In genomic region chr2:96859338-96859649, GRCh38 we compare ENCODE assay signal across 1 cellular context.
TF ChIP-seq lines count a peak whose summit lies in the region.

No MANE protein-coding gene starts in this region.

TF ChIP-seq in GM12878, 131 proteins besides CTCF, POLR2A, EP300 and RAD21:
- TF ChIP-seq, protein P1, sequence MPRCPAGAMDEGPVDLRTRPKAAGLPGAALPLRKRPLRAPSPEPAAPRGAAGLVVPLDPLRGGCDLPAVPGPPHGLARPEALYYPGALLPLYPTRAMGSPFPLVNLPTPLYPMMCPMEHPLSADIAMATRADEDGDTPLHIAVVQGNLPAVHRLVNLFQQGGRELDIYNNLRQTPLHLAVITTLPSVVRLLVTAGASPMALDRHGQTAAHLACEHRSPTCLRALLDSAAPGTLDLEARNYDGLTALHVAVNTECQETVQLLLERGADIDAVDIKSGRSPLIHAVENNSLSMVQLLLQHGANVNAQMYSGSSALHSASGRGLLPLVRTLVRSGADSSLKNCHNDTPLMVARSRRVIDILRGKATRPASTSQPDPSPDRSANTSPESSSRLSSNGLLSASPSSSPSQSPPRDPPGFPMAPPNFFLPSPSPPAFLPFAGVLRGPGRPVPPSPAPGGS (IDR thresholded peaks at IDR 0.05; ENCODE audit: borderline replicate concordance, insufficient read depth, low read depth, low read length, poor library complexity, severe bottlenecking), result peak; percentile 30
- no peak; the same call in 1 of the 2 replicates for TF ChIP-seq POLR2AphosphoS2 (IDR thresholded peaks at IDR 0.05; ENCODE audit: low read depth, low read length)
- TF ChIP-seq TCF3 (IDR thresholded peaks at IDR 0.05; ENCODE audit: borderline replicate concordance, insufficient read depth, low read depth, low read length), result no peak
- TF ChIP-seq IRF4 (IDR thresholded peaks at IDR 0.05; ENCODE audit: low read depth, low read length), result no peak
- TF ChIP-seq ZNF384 (IDR thresholded peaks at IDR 0.05; ENCODE audit: borderline replicate concordance, low read depth, low read length), result no peak
- TF ChIP-seq GATAD2B (conservative IDR thresholded peaks at IDR 0.05; ENCODE audit: low read depth), result 0 out of 2 replicates have a peak, but pooled peaks have one; percentile 11
- TF ChIP-seq MAX (IDR thresholded peaks at IDR 0.05; ENCODE audit: low read depth, low read length), result no peak
- no peak for TF ChIP-seq CBX3 (IDR thresholded peaks at IDR 0.05; ENCODE audit: borderline replicate concordance, low read depth)
- TF ChIP-seq MTA2 (IDR thresholded peaks at IDR 0.05; ENCODE audit: low read depth), result no peak
- TF ChIP-seq MTA3 (IDR thresholded peaks at IDR 0.05; ENCODE audit: borderline replicate concordance, low read length), result 0 out of 2 replicates have a peak, but pooled peaks have one; percentile 60
- no peak for TF ChIP-seq ESRRA (IDR thresholded peaks at IDR 0.05; ENCODE audit: low read length)
- TF ChIP-seq, protein P2, sequence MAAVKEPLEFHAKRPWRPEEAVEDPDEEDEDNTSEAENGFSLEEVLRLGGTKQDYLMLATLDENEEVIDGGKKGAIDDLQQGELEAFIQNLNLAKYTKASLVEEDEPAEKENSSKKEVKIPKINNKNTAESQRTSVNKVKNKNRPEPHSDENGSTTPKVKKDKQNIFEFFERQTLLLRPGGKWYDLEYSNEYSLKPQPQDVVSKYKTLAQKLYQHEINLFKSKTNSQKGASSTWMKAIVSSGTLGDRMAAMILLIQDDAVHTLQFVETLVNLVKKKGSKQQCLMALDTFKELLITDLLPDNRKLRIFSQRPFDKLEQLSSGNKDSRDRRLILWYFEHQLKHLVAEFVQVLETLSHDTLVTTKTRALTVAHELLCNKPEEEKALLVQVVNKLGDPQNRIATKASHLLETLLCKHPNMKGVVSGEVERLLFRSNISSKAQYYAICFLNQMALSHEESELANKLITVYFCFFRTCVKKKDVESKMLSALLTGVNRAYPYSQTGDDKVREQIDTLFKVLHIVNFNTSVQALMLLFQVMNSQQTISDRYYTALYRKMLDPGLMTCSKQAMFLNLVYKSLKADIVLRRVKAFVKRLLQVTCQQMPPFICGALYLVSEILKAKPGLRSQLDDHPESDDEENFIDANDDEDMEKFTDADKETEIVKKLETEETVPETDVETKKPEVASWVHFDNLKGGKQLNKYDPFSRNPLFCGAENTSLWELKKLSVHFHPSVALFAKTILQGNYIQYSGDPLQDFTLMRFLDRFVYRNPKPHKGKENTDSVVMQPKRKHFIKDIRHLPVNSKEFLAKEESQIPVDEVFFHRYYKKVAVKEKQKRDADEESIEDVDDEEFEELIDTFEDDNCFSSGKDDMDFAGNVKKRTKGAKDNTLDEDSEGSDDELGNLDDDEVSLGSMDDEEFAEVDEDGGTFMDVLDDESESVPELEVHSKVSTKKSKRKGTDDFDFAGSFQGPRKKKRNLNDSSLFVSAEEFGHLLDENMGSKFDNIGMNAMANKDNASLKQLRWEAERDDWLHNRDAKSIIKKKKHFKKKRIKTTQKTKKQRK (IDR thresholded peaks at IDR 0.05; ENCODE audit: low read depth, low read length), result no peak
- TF ChIP-seq STAT1 (conservative IDR thresholded peaks at IDR 0.05), result no peak
- peak; percentile 24; the same call in 1 of the 2 replicates for TF ChIP-seq IKZF1 (conservative IDR thresholded peaks at IDR 0.05)
- no peak for TF ChIP-seq FOS (IDR thresholded peaks at IDR 0.05; ENCODE audit: borderline replicate concordance, extremely low read depth, insufficient read length)
- no peak for TF ChIP-seq DPF2 (IDR thresholded peaks at IDR 0.05)
- TF ChIP-seq ETV6 (conservative IDR thresholded peaks at IDR 0.05 in 1 of 2, IDR thresholded peaks at IDR 0.05 in 1 of 2; ENCODE audit: borderline replicate concordance in 1 of 2, low read depth in 1 of 2), result no peak
- TF ChIP-seq SMC3 (IDR thresholded peaks at IDR 0.05; ENCODE audit: borderline replicate concordance, low read length), result no peak
- TF ChIP-seq MEF2B (IDR thresholded peaks at IDR 0.05; ENCODE audit: partially characterized antibody, poor library complexity, severe bottlenecking), result peak; percentile 52
- TF ChIP-seq EZH2 (IDR thresholded peaks at IDR 0.05; ENCODE audit: borderline replicate concordance, control insufficient read depth, low read depth, low read length), result no peak
- no peak for TF ChIP-seq TCF7 (IDR thresholded peaks at IDR 0.05; ENCODE audit: borderline replicate concordance)
- no peak for TF ChIP-seq LARP7 (IDR thresholded peaks at IDR 0.05)
- TF ChIP-seq BHLHE40 (IDR thresholded peaks at IDR 0.05; ENCODE audit: borderline replicate concordance in 1 of 2, low read depth in 2 of 2, low read length in 1 of 2), result no peak
- TF ChIP-seq CBFB (IDR thresholded peaks at IDR 0.05; ENCODE audit: low read depth), result no peak
- TF ChIP-seq FOXM1 (IDR thresholded peaks at IDR 0.05; ENCODE audit: low read depth, low read length), result no peak
- TF ChIP-seq NR2C1 (IDR thresholded peaks at IDR 0.05), result no peak
